14 cellular contexts compared by ENCODE assay signal in the genomic region with DNA sequence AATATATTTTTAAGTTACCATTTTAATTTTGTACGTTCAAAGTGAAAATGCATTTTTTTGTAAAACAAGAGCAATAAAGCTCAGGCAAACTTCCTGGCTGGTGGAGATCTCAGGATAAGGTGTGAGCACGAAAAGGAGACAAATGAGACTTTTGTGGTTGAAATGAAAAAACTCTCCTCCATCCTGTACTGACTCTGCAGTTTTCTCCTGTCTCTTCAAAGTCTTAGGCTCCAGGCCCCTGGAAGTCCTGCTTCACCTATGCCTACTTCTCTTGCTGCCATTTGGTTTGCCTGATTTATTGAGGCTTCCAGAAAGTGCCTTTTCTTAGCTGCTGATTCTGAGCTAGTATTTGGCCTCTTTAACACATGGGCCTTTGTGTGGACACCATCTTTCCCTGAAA.
"Had no signal": no experiment of that assay in that cellular context is flagged by ENCODE, and none has a peak within 500 bp of the region (broad histone marks: within the 10 kb centered on the region; RNA-seq: fewer than 3 reads in every experiment).

No MANE protein-coding gene starts in this region.

- H3K27me3 ChIP-seq: breast epithelium, esophagus muscularis mucosa, neutrophil, thyroid gland, uterus had no signal

- H3K27ac ChIP-seq: breast epithelium, esophagus muscularis mucosa, lower lobe of right lung, neutrophil, thyroid gland, uterus had no signal

- H3K9me3 ChIP-seq: breast epithelium, esophagus muscularis mucosa, lower lobe of right lung, neutrophil, thyroid gland, uterus had no signal

- H3K4me3 Mint-ChIP-seq: activated naive CD8-positive, alpha-beta T cell treated with anti-CD3 and anti-CD28 coated beads for 36 hours; activated T-helper 17 cell treated with anti-CD3 and anti-CD28 coated beads, Interleukin-2, amount 50 U/mL, for 72 hours had no signal

- H3K4me3 ChIP-seq: breast epithelium, esophagus muscularis mucosa, lower lobe of right lung, thyroid gland, uterus had no signal

- H3K36me3 ChIP-seq: breast epithelium, esophagus muscularis mucosa, lower lobe of right lung, neutrophil, thyroid gland, uterus had no signal

- ATAC-seq: activated CD4-positive, CD25-positive, alpha-beta regulatory T cell treated with anti-CD3 and anti-CD28 coated beads, Interleukin-2, amount 50 U/mL, for 24 hours; activated T-helper 17 cell treated with anti-CD3 and anti-CD28 coated beads, Interleukin-2, amount 50 U/mL, for 72 hours; lower lobe of right lung had no signal

- H3K27ac Mint-ChIP-seq: activated naive CD8-positive, alpha-beta T cell treated with anti-CD3 and anti-CD28 coated beads for 36 hours; activated T-helper 17 cell treated with anti-CD3 and anti-CD28 coated beads, Interleukin-2, amount 50 U/mL, for 72 hours had no signal

- H3K9me3 Mint-ChIP-seq: activated T-helper 17 cell treated with anti-CD3 and anti-CD28 coated beads, Interleukin-2, amount 50 U/mL, for 72 hours had no signal

- H3K4me1 ChIP-seq: uterus had no signal

- DNase-seq: activated CD4-positive, alpha-beta T cell treated with anti-CD3 and anti-CD28 coated beads, Interleukin-2, amount 50 U/mL, for 48 hours; activated naive CD8-positive, alpha-beta T cell treated with anti-CD3 and anti-CD28 coated beads for 36 hours; aorta; glutamatergic neuron; lower lobe of right lung; midbrain; retina; thyroid gland; uterus had no signal
